ENCODE assay signal across 27 cellular contexts in genomic region chr2:121705958-121706357, GRCh38.
"Had no signal": no experiment of that assay in that cellular context is flagged by ENCODE, and none has a peak within 500 bp of the region (broad histone marks: within the 10 kb centered on the region; RNA-seq: fewer than 3 reads in every experiment).

No MANE protein-coding gene starts in this region.

- H3K36me3 ChIP-seq: esophagus squamous epithelium, gastroesophageal sphincter, WERI-Rb-1 had no signal

- H3K36me3 Mint-ChIP-seq: activated naive CD8-positive, alpha-beta T cell; T-cell had no signal

- H3K4me3 Mint-ChIP-seq: activated B cell treated with CpG ODN at 0.5 μM for 24 hours; activated CD8-positive, alpha-beta T cell treated with anti-CD3 and anti-CD28 coated beads for 36 hours; activated naive CD8-positive, alpha-beta T cell; activated T-cell treated with anti-CD3 and anti-CD28 coated beads, Interleukin-2, amount 50 U/mL, for 4 hours; activated T-helper 17 cell treated with anti-CD3 and anti-CD28 coated beads, Interleukin-2, amount 50 U/mL, for 72 hours; T-cell; T-helper 1 cell treated with Interleukin-12 subunit alpha and Interleukin-12 subunit beta and Interleukin-4 antibody, amounts not matched to agents 30 μg/mL and 1 μg/mL, for 36 hours had no signal

- H3K27ac ChIP-seq: epithelial cell of prostate, esophagus squamous epithelium, gastroesophageal sphincter, WERI-Rb-1 had no signal

- H3K9me3 ChIP-seq: esophagus squamous epithelium, gastroesophageal sphincter had no signal

- H3K27me3 ChIP-seq: esophagus squamous epithelium, gastroesophageal sphincter had no signal

- H3K4me1 ChIP-seq: gastroesophageal sphincter had no signal

- DNase-seq: activated B cell treated with CpG ODN at 0.5 μM for 24 hours; activated CD4-positive, alpha-beta T cell treated with anti-CD3 and anti-CD28 coated beads for 48 hours; activated CD4-positive, alpha-beta T cell treated with anti-CD3 and anti-CD28 coated beads, Interleukin-2, amount 50 U/mL, for 1 hour; activated CD4-positive, alpha-beta T cell treated with anti-CD3 and anti-CD28 coated beads, Interleukin-2, amount 50 U/mL, for 48 hours; activated CD8-positive, alpha-beta memory T cell treated with anti-CD3 and anti-CD28 coated beads for 24 hours; activated CD8-positive, alpha-beta T cell treated with anti-CD3 and anti-CD28 coated beads for 36 hours; activated effector memory CD4-positive, alpha-beta T cell treated with Interleukin-2 at 50 U/mL for 16 hours; activated gamma-delta T cell treated with Interleukin-2 at 50 U/mL for 16 hours; activated naive CD4-positive, alpha-beta T cell treated with anti-CD3 and anti-CD28 coated beads, Interleukin-2, amount 50 U/mL, for 16 hours; activated naive CD4-positive, alpha-beta T cell treated with Interleukin-2 at 50 U/mL for 16 hours; activated T-cell treated with anti-CD3 and anti-CD28 coated beads, Interleukin-2, amount 50 U/mL, for 4 hours; amniotic stem cell; anterior cingulate cortex; caudate nucleus; cortex of kidney; effector CD4-positive, alpha-beta T cell; esophagus squamous epithelium; foreskin melanocyte; T-cell; T-helper 9 cell; WERI-Rb-1 had no signal

- H3K27ac Mint-ChIP-seq: activated B cell treated with CpG ODN at 0.5 μM for 24 hours; activated CD8-positive, alpha-beta T cell treated with anti-CD3 and anti-CD28 coated beads for 36 hours; activated naive CD8-positive, alpha-beta T cell; activated T-helper 17 cell treated with anti-CD3 and anti-CD28 coated beads, Interleukin-2, amount 50 U/mL, for 72 hours; T-helper 1 cell treated with Interleukin-12 subunit alpha and Interleukin-12 subunit beta and Interleukin-4 antibody, amounts not matched to agents 30 μg/mL and 1 μg/mL, for 36 hours had no signal

- H3K27me3 Mint-ChIP-seq: activated CD8-positive, alpha-beta T cell treated with anti-CD3 and anti-CD28 coated beads for 36 hours; activated naive CD8-positive, alpha-beta T cell; activated T-helper 17 cell treated with anti-CD3 and anti-CD28 coated beads, Interleukin-2, amount 50 U/mL, for 72 hours; T-cell had no signal

- H3K4me1 Mint-ChIP-seq: activated B cell treated with CpG ODN at 0.5 μM for 24 hours had no signal

- ATAC-seq: activated CD4-positive, CD25-positive, alpha-beta regulatory T cell treated with anti-CD3 and anti-CD28 coated beads, Interleukin-2, amount 50 U/mL, for 24 hours; activated CD8-positive, alpha-beta T cell treated with anti-CD3 and anti-CD28 coated beads for 36 hours; activated T-cell treated with anti-CD3 and anti-CD28 coated beads, Interleukin-2, amount 50 U/mL, for 4 hours; activated T-helper 17 cell treated with anti-CD3 and anti-CD28 coated beads, Interleukin-2, amount 50 U/mL, for 72 hours; gastroesophageal sphincter; T-cell had no signal

- H3K4me3 ChIP-seq: esophagus squamous epithelium, gastroesophageal sphincter had no signal

- H3K9me3 Mint-ChIP-seq: activated B cell treated with CpG ODN at 0.5 μM for 24 hours; activated CD8-positive, alpha-beta T cell treated with anti-CD3 and anti-CD28 coated beads for 36 hours; activated T-cell treated with anti-CD3 and anti-CD28 coated beads, Interleukin-2, amount 50 U/mL, for 4 hours; activated T-helper 17 cell treated with anti-CD3 and anti-CD28 coated beads, Interleukin-2, amount 50 U/mL, for 72 hours; T-cell; T-helper 1 cell treated with Interleukin-12 subunit alpha and Interleukin-12 subunit beta and Interleukin-4 antibody, amounts not matched to agents 30 μg/mL and 1 μg/mL, for 36 hours had no signal
